Comparison of ENCODE assay signal across 1 cellular context in the genomic region with DNA sequence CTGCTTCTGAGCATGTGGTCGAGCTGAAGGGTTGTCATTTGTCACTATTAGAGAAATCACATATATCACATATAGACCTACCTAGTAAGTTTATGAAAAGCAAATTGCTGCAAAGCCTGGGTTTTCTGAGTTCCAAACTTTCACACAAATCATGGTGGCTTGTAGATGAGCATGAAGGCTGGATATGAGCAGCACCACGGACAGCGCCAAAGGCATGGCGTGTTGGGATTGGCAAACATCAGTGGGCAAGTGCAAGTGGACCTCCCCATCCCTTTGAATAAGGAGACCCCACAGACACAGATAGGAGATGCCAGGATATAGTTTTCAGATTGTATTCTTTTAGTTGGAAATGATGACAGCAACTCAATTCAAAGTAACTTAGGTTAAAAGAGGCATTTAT.
TF ChIP-seq lines count a peak whose summit lies in the region.

No MANE protein-coding gene starts in this region.

TF ChIP-seq in GM23338, 12 proteins besides CTCF, POLR2A, EP300 and RAD21 (continued from another document):
- TF ChIP-seq, protein P1, sequence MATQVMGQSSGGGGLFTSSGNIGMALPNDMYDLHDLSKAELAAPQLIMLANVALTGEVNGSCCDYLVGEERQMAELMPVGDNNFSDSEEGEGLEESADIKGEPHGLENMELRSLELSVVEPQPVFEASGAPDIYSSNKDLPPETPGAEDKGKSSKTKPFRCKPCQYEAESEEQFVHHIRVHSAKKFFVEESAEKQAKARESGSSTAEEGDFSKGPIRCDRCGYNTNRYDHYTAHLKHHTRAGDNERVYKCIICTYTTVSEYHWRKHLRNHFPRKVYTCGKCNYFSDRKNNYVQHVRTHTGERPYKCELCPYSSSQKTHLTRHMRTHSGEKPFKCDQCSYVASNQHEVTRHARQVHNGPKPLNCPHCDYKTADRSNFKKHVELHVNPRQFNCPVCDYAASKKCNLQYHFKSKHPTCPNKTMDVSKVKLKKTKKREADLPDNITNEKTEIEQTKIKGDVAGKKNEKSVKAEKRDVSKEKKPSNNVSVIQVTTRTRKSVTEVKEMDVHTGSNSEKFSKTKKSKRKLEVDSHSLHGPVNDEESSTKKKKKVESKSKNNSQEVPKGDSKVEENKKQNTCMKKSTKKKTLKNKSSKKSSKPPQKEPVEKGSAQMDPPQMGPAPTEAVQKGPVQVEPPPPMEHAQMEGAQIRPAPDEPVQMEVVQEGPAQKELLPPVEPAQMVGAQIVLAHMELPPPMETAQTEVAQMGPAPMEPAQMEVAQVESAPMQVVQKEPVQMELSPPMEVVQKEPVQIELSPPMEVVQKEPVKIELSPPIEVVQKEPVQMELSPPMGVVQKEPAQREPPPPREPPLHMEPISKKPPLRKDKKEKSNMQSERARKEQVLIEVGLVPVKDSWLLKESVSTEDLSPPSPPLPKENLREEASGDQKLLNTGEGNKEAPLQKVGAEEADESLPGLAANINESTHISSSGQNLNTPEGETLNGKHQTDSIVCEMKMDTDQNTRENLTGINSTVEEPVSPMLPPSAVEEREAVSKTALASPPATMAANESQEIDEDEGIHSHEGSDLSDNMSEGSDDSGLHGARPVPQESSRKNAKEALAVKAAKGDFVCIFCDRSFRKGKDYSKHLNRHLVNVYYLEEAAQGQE (IDR thresholded peaks at IDR 0.05; ENCODE audit: unreplicated experiment), result peak; percentile 95
- no peak for TF ChIP-seq EZH2 (IDR thresholded peaks at IDR 0.05; ENCODE audit: low read depth, unreplicated experiment)
- TF ChIP-seq CREB1 (CRISPR knock-in tag; IDR thresholded peaks at IDR 0.05; ENCODE audit: low read depth), result no peak
- no peak for TF ChIP-seq NANOG (IDR thresholded peaks at IDR 0.05; ENCODE audit: borderline replicate concordance)
- 0 out of 2 replicates have a peak, but pooled peaks have one; percentile 27 for TF ChIP-seq ZNF114 (CRISPR knock-in tag; IDR thresholded peaks at IDR 0.05)
- no peak for TF ChIP-seq STAT1 (IDR thresholded peaks at IDR 0.05; ENCODE audit: unreplicated experiment)
- no peak for TF ChIP-seq EZH2phosphoT487 (IDR thresholded peaks at IDR 0.05; ENCODE audit: unreplicated experiment)
